Comparison of ENCODE assay signal across 25 cellular contexts in genomic region chr2:28510184-28510583, GRCh38. TPM values are rescaled to one million over a fixed set of nuclear protein-coding genes. Genes with fewer than 3 reads are reported as not detected.
DNase-seq lines count a peak whose midpoint lies in the region; ATAC-seq and TF ChIP-seq lines count a peak whose summit lies in the region.
"Had no signal": no experiment of that assay in that cellular context is flagged by ENCODE, and none has a peak within 500 bp of the region (broad histone marks: within the 10 kb centered on the region; RNA-seq: fewer than 3 reads in every experiment).

No MANE protein-coding gene starts in this region.

- TF ChIP-seq CTCF in heart right ventricle (IDR thresholded peaks at IDR 0.05): no peak
- TF ChIP-seq CTCF in prostate gland (IDR thresholded peaks at IDR 0.05): no peak

- intact Hi-C loops in heart right ventricle (cut with DNase I) (no loop called here), prostate gland (cut with DNase I) (no loop called here)

- peak in 6 of 8 donors; percentile 40 to 74 (median 56) for ATAC-seq in heart right ventricle
- ATAC-seq in HG02642 (IDR thresholded peaks at IDR 0.05; ENCODE audit: poor library complexity, unreplicated experiment): no peak
- no peak for ATAC-seq in GM18519 (IDR thresholded peaks at IDR 0.05; ENCODE audit: low FRiP score, unreplicated experiment)
- ATAC-seq: activated CD8-positive, alpha-beta T cell treated with anti-CD3 and anti-CD28 coated beads for 36 hours; activated naive CD4-positive, alpha-beta T cell treated with anti-CD3 and anti-CD28 coated beads, Interleukin-2, amount 50 U/mL, for 72 hours; activated T-helper 17 cell treated with anti-CD3 and anti-CD28 coated beads, Interleukin-2, amount 50 U/mL, for 72 hours; stimulated activated naive CD8-positive, alpha-beta T cell treated with anti-CD3 and anti-CD28 coated beads, Interleukin-15, Interleukin-2, amounts not matched to agents 100 U/mL and 50 U/mL, for 24 hours; T-helper 17 cell had no signal

- TF ChIP-seq POLR2A in prostate gland (IDR thresholded peaks at IDR 0.05): no peak

- peak; percentile 26 for DNase-seq in DMS79 treated with DMSO at 0.1 percent for 48 hours (lab: John Stamatoyannopoulos, UW)
- DNase-seq in DMS79 (lab: John Stamatoyannopoulos, UW): no peak
- peak; percentile 6 for DNase-seq in amniotic epithelial cell (ENCODE audit: low read depth)
- DNase-seq in heart right ventricle: peak; percentile 46 to 69
- peak; percentile 68 for DNase-seq in prostate gland (ENCODE audit: low spot score)
- DNase-seq in NCI-H345 (lab: John Stamatoyannopoulos, UW): no peak
- DNase-seq: 8988T; activated CD4-positive, alpha-beta T cell treated with anti-CD3 and anti-CD28 coated beads for 1 hour; activated CD8-positive, alpha-beta T cell treated with anti-CD3 and anti-CD28 coated beads for 36 hours; aorta; CD4-positive, alpha-beta memory T cell; dermis blood vessel endothelial cell; NCI-H1092 treated with DMSO at 0.1 percent for 48 hours; NCI-H1930; NCI-H226; NCI-H774; SK-N-SH; stimulated activated CD4-positive, alpha-beta T cell treated with anti-CD3 and anti-CD28 coated beads, Interleukin-15, amount 100 ng/mL, for 24 hours; stimulated activated naive CD8-positive, alpha-beta T cell treated with anti-CD3 and anti-CD28 coated beads, Interleukin-15, Interleukin-2, amounts not matched to agents 100 U/mL and 50 U/mL, for 24 hours; T-helper 17 cell had no signal

- H3K27me3 ChIP-seq in heart right ventricle: peaks cover 0 to under 1% (median 0%) of the 10 kb centered on the region in 7 donors
- H3K27me3 ChIP-seq in prostate gland (replicated peaks; ENCODE audit: insufficient read depth): no peaks in the 10 kb centered on the region

- H3K4me1 ChIP-seq in heart right ventricle: peaks cover 0 to 8% (median 0%) of the 10 kb centered on the region in 9 donors
- H3K4me1 ChIP-seq in prostate gland (replicated peaks): no peaks in the 10 kb centered on the region

- H3K4me3 ChIP-seq in heart right ventricle (no peak overlapping the region), prostate gland (no peak overlapping the region)

- H3K36me3 ChIP-seq in heart right ventricle: no peaks in the 10 kb centered on the region
- H3K36me3 ChIP-seq in prostate gland: no peaks in the 10 kb centered on the region

- 33 to 51% methylated on average over 2 of the region's 2 CpGs for WGBS in heart right ventricle, 2 donors
- 47% methylated on average over 2 of the region's 2 CpGs for WGBS in prostate gland

- H3K9me3 ChIP-seq in heart right ventricle: peaks cover 0 to 18% (median 0%) of the 10 kb centered on the region in 11 donors
- H3K9me3 ChIP-seq in prostate gland: no peaks in the 10 kb centered on the region
- H3K9me3 ChIP-seq: SK-N-SH had no signal

- no peak overlapping the region for H3K27ac ChIP-seq in heart right ventricle
- no peak overlapping the region for H3K27ac ChIP-seq in prostate gland
- H3K27ac ChIP-seq: RWPE1 had no signal

RNA-seq across cellular contexts. Expression of gene PLB1, which starts 14.3 kb away (rescaled TPM):
- total RNA-seq in heart right ventricle: 1 to 10 TPM in 7 of 10 donors, under 1 TPM in 3; 0.34 to 6.1 (median 1.5) TPM
- polyA plus RNA-seq in heart right ventricle: 1 to 10 TPM; 1.0 to 1.4 TPM
- 1 to 10 TPM; 7.4 to 9.6 TPM for total RNA-seq in prostate gland

Comparison
In these comparisons a context has a peak if more than half of its experiments do, and no peak if none do; other contexts are left out.
1. DNase-seq: peak in DMS79 treated with DMSO at 0.1 percent for 48 hours (single experiment), amniotic epithelial cell (single experiment), heart right ventricle (2 of 2) and prostate gland (single experiment); none in DMS79 (single experiment) and NCI-H345 (single experiment).
2. ATAC-seq: peak in heart right ventricle (6 of 8); none in HG02642 (single experiment) and GM18519 (single experiment).